In genomic region chr6:19181252-19181651, GRCh38 we compare ENCODE assay signal across 16 cellular contexts.
A peak's percentile ranks its signal among the peaks of the same experiment; 100 is the strongest.
DNase-seq lines count a peak whose midpoint lies in the region; ATAC-seq and TF ChIP-seq lines count a peak whose summit lies in the region.
"Had no signal": no experiment of that assay in that cellular context is flagged by ENCODE, and none has a peak within 500 bp of the region (broad histone marks: within the 10 kb centered on the region; RNA-seq: fewer than 3 reads in every experiment).

No MANE protein-coding gene starts in this region.

- intact Hi-C loops in body of pancreas (cut with DNase I) (no loop called here), thyroid gland (cut with DNase I) (no loop called here)

- TF ChIP-seq POLR2A in body of pancreas (IDR thresholded peaks at IDR 0.05) (no peak), thyroid gland (IDR thresholded peaks at IDR 0.05) (no peak)

- no peaks in the 10 kb centered on the region for H3K27me3 ChIP-seq in body of pancreas
- no peaks in the 10 kb centered on the region for H3K27me3 ChIP-seq in cardiac muscle cell
- H3K27me3 ChIP-seq in parathyroid adenoma (ENCODE audit: control insufficient read depth, insufficient read depth, low read length): no peaks in the 10 kb centered on the region
- H3K27me3 ChIP-seq in thyroid gland: no peaks in the 10 kb centered on the region
- no peaks in the 10 kb centered on the region for H3K27me3 ChIP-seq in H7 (ENCODE audit: control insufficient read depth, insufficient read depth, low read length)

- H3K27ac ChIP-seq in body of pancreas: peak overlapping the region in 3 of 4 donors; percentile 1 to 19 (median 4)
- H3K27ac ChIP-seq in cardiac muscle cell: peak overlapping the region; percentile 47
- no peak overlapping the region for H3K27ac ChIP-seq in parathyroid adenoma
- peak overlapping the region; percentile 9 to 39 (median 37) for H3K27ac ChIP-seq in thyroid gland
- H3K27ac ChIP-seq: KMS-11 had no signal

- H3K9me3 ChIP-seq in body of pancreas: no peaks in the 10 kb centered on the region
- H3K9me3 ChIP-seq in cardiac muscle cell (ENCODE audit: low read depth): no peaks in the 10 kb centered on the region
- no peaks in the 10 kb centered on the region for H3K9me3 ChIP-seq in parathyroid adenoma (ENCODE audit: control insufficient read depth, low read length)
- no peaks in the 10 kb centered on the region for H3K9me3 ChIP-seq in thyroid gland

- no peak for DNase-seq in body of pancreas
- no peak for DNase-seq in cardiac muscle cell (ENCODE audit: low read depth in 1 of 2, low spot score in 1 of 2)
- peak; percentile 12 to 16 for DNase-seq in thyroid gland
- DNase-seq in amygdala (lab: John Stamatoyannopoulos, UW): no peak
- no peak for DNase-seq in H7
- DNase-seq: DMS153; HFFc6; NCI-H1436 treated with DMSO at 0.1 percent for 48 hours; NCI-H2029 treated with DMSO at 0.1 percent for 48 hours; NCI-H2171 treated with DMSO at 0.1 percent for 48 hours; NCI-H446 treated with DMSO at 0.1 percent for 48 hours; NK-92 treated with Interleukin-12 subunit alpha and Interleukin-12 subunit beta, amount 100 ng/mL, for 24 hours had no signal

- H3K4me3 ChIP-seq in body of pancreas (no peak overlapping the region), cardiac muscle cell (no peak overlapping the region), parathyroid adenoma (ENCODE audit: low read depth, low read length) (no peak overlapping the region), thyroid gland (replicated peaks in 1 of 3) (no peak overlapping the region), H7 (ENCODE audit: insufficient read depth, low read depth, low read length) (no peak overlapping the region)

- no peak overlapping the region for H3K9ac ChIP-seq in parathyroid adenoma
- H3K9ac ChIP-seq: KMS-11 had no signal

- H3K4me1 ChIP-seq in body of pancreas (peaks cover 11% of the 10 kb centered on the region), cardiac muscle cell (ENCODE audit: low read depth) (no peaks in the 10 kb centered on the region), parathyroid adenoma (no peaks in the 10 kb centered on the region), thyroid gland (peaks cover 11 to 15% of the 10 kb centered on the region in 2 donors)

- H3K79me2 ChIP-seq in parathyroid adenoma: no peaks in the 10 kb centered on the region

- no peak overlapping the region for H3K4me2 ChIP-seq in parathyroid adenoma (ENCODE audit: low read length)
- H3K4me2 ChIP-seq: KMS-11 had no signal

- H3K36me3 ChIP-seq in body of pancreas (replicated peaks in 1 of 2; ENCODE audit: insufficient read depth in 1 of 2, low read depth in 2 of 2) (no peaks in the 10 kb centered on the region), cardiac muscle cell (no peaks in the 10 kb centered on the region), parathyroid adenoma (ENCODE audit: control insufficient read depth, insufficient read depth, low read length) (no peaks in the 10 kb centered on the region), thyroid gland (no peaks in the 10 kb centered on the region), H7 (replicated peaks; ENCODE audit: control insufficient read depth, insufficient read depth, low read length) (no peaks in the 10 kb centered on the region)

- ATAC-seq in body of pancreas (no peak), HG03442 (IDR thresholded peaks at IDR 0.05; ENCODE audit: unreplicated experiment) (no peak)
- ATAC-seq: HepG2 had no signal

- 52 to 61% methylated on average over 1 of the region's 1 CpG for WGBS in body of pancreas, 2 donors
- WGBS in thyroid gland, 2 donors: 36 to 37% methylated on average over 1 of the region's 1 CpG

- TF ChIP-seq CTCF in body of pancreas (IDR thresholded peaks at IDR 0.05): no peak
- TF ChIP-seq CTCF in cardiac muscle cell (IDR thresholded peaks at IDR 0.05; ENCODE audit: low read depth, low read length): no peak
- TF ChIP-seq CTCF in parathyroid adenoma (IDR thresholded peaks at IDR 0.05): no peak
- no peak for TF ChIP-seq CTCF in thyroid gland (IDR thresholded peaks at IDR 0.05)

- H2AFZ ChIP-seq in parathyroid adenoma: peak overlapping the region; percentile 16

Comparison
In these comparisons a context has a peak if more than half of its experiments do, and no peak if none do; other contexts are left out.
1. DNase-seq: peak in thyroid gland (2 of 2); none in body of pancreas (0 of 4), cardiac muscle cell (0 of 2), amygdala (0 of 56) and H7 (single experiment).